Comparison of ENCODE assay signal across 8 cellular contexts in genomic region chr6:148464319-148465010, GRCh38.
DNase-seq lines count a peak whose midpoint lies in the region; ATAC-seq, FAIRE-seq and TF ChIP-seq lines count a peak whose summit lies in the region.

No MANE protein-coding gene starts in this region.

- no peaks in the 10 kb centered on the region for H3K9me3 Mint-ChIP-seq in activated naive CD4-positive, alpha-beta T cell treated with anti-CD3 and anti-CD28 coated beads, Interleukin-2, amount 10 ng/mL, durations not matched to agents 7 days and 5 days

- H3K27ac ChIP-seq in prostate gland, result no peak overlapping the region

- H3K4me1 ChIP-seq in prostate gland (replicated peaks), result no peaks in the 10 kb centered on the region

- TF ChIP-seq CTCF in prostate gland (IDR thresholded peaks at IDR 0.05), result peak; percentile 86 to 91 (median 88)

- H3K4me3 ChIP-seq in Jurkat, Clone E6-1 (ENCODE audit: low read length), result no peak overlapping the region
- H3K4me3 ChIP-seq in prostate gland, result no peak overlapping the region

- CTCF ChIA-PET in activated naive CD4-positive, alpha-beta T cell treated with anti-CD3 and anti-CD28 coated beads, Interleukin-2, amount 10 ng/mL, durations not matched to agents 7 days and 5 days (lab: Charles Lee), result interaction anchor here (0.7 to 2.3 kb wide), 10 partner anchors 10 to 957 kb away, joined by 3 to 30 read pairs (median 4); no protein-coding TSS in a partner anchor

- no peaks in the 10 kb centered on the region for H3K36me3 ChIP-seq in prostate gland

- H3K36me3 Mint-ChIP-seq in activated naive CD4-positive, alpha-beta T cell treated with anti-CD3 and anti-CD28 coated beads, Interleukin-2, amount 10 ng/mL, durations not matched to agents 7 days and 5 days, result no peaks in the 10 kb centered on the region

- DNase-seq in DMS79 (lab: John Stamatoyannopoulos, UW) (peak; percentile 3), RCC 7860 (ENCODE audit: low spot score) (peak; percentile 42), head of caudate nucleus (peak; percentile 31 to 93 (median 78)), prostate gland (ENCODE audit: low spot score) (peak; percentile 47), NCI-H446 treated with DMSO at 0.1 percent for 48 hours (lab: John Stamatoyannopoulos, UW) (no peak)
- DNase-seq in Jurkat, Clone E6-1 (ENCODE audit: low read depth, low spot score), result peak; percentile 55
- DNase-seq in activated naive CD4-positive, alpha-beta T cell treated with anti-CD3 and anti-CD28 coated beads, Interleukin-2, amount 10 ng/mL, durations not matched to agents 7 days and 5 days, result peak; percentile 71

- peak; percentile 79 for FAIRE-seq in RCC 7860 (lab: Jason Lieb, UNC)

- ATAC-seq in GM21526 (IDR thresholded peaks at IDR 0.05; ENCODE audit: low FRiP score, unreplicated experiment), result peak; percentile 88

- no peak overlapping the region for H3K4me3 Mint-ChIP-seq in activated naive CD4-positive, alpha-beta T cell treated with anti-CD3 and anti-CD28 coated beads, Interleukin-2, amount 10 ng/mL, durations not matched to agents 7 days and 5 days

- no peaks in the 10 kb centered on the region for H3K27me3 ChIP-seq in prostate gland (replicated peaks; ENCODE audit: insufficient read depth)

- no peak overlapping the region for H3K27ac Mint-ChIP-seq in activated naive CD4-positive, alpha-beta T cell treated with anti-CD3 and anti-CD28 coated beads, Interleukin-2, amount 10 ng/mL, durations not matched to agents 7 days and 5 days

- WGBS in prostate gland, result 36% methylated on average over 5 of the region's 5 CpGs

- H3K27me3 Mint-ChIP-seq in activated naive CD4-positive, alpha-beta T cell treated with anti-CD3 and anti-CD28 coated beads, Interleukin-2, amount 10 ng/mL, durations not matched to agents 7 days and 5 days, result peaks cover 20% of the 10 kb centered on the region

- TF ChIP-seq POLR2A in prostate gland (IDR thresholded peaks at IDR 0.05), result no peak

- intact Hi-C loops in head of caudate nucleus (cut with DNase I), result loop anchor here (5.0 kb wide), 2 partner anchors 117 to 287 kb away; no protein-coding TSS in a partner anchor
- intact Hi-C loops in prostate gland (cut with DNase I), result loop anchor here (1.0 to 10.0 kb wide), 2 partner anchors 210 to 287 kb away; no protein-coding TSS in a partner anchor

- H3K9me3 ChIP-seq in prostate gland, result no peaks in the 10 kb centered on the region

- H3K4me1 Mint-ChIP-seq in activated naive CD4-positive, alpha-beta T cell treated with anti-CD3 and anti-CD28 coated beads, Interleukin-2, amount 10 ng/mL, durations not matched to agents 7 days and 5 days, result no peaks in the 10 kb centered on the region
